ENCODE assay signal across 8 cellular contexts in the genomic region with DNA sequence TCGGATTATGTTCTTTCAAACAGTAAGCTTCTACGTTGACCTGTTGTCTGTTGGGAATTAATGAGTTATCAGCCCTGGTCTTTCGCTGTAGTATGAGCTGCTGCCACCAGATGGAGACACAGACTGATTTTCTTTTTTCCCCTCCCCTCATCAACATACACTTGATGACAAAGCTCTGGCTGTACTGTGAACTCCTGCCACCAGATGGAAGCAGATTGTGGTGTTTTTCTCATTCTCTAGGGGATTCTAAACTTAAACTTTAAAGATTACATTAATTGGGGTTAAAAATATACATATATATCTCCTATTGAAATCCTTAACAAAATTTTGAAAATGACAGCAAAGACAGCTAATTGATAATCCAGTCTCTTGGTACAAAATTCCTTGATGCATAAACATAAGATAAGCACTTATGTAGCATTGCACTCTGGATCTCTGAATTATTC. TPM values are rescaled to one million over a fixed set of nuclear protein-coding genes. Genes with fewer than 3 reads are reported as not detected.
A peak's percentile ranks its signal among the peaks of the same experiment; 100 is the strongest.
DNase-seq lines count a peak whose midpoint lies in the region; ATAC-seq, FAIRE-seq and TF ChIP-seq lines count a peak whose summit lies in the region.

No MANE protein-coding gene starts in this region.

- intact Hi-C loops in mammary epithelial cell (cut with micrococcal nuclease) = loop anchor here (1.0 to 10.0 kb wide), 7 partner anchors 99 to 1631 kb away; no protein-coding TSS in a partner anchor

- no TSS peak for BruUV-seq in mammary epithelial cell (replicated peaks; lab: Mats Ljungman, UMichigan)

- H2AFZ ChIP-seq in mammary epithelial cell (ENCODE audit: low read depth, low read length) (no peak overlapping the region), keratinocyte (ENCODE audit: control insufficient read depth, low read length) (no peak overlapping the region)

- dilution Hi-C loops in mammary epithelial cell (cut with HindIII; ENCODE audit: low sequenced_read_pairs) (loop anchor here (25.0 kb wide), 1 partner anchor 152 kb away; no protein-coding TSS in a partner anchor), keratinocyte (cut with MboI; ENCODE audit: extremely low pct_ligation_motif_present, low sequenced_read_pairs) (no loop called here)

- CTCF ChIA-PET in mammary epithelial cell (lab: Charles Lee; ENCODE audit: low non-redundant PET) = interaction anchor here (0.6 to 1.4 kb wide), 4 partner anchors 75 to 1313 kb away, joined by 3 to 10 read pairs (median 4); a partner anchor contains a TSS

- in situ Hi-C loops in mammary epithelial cell (cut with MboI; ENCODE audit: low sequenced_read_pairs in 2 of 2) = loop anchor here (25.0 kb wide), 2 partner anchors 777 to 1652 kb away; no protein-coding TSS in a partner anchor

- H3K4me2 ChIP-seq in mammary epithelial cell (ENCODE audit: insufficient read depth, low read depth, low read length) = no peak overlapping the region
- H3K4me2 ChIP-seq in keratinocyte (ENCODE audit: control insufficient read depth, extremely low read depth, insufficient read depth, low read depth, low read length) = no peak overlapping the region

- DNase-seq in AML-193 (lab: John Stamatoyannopoulos, UW) = peak; percentile 46 to 50
- DNase-seq in NCI-H2196 (lab: John Stamatoyannopoulos, UW; ENCODE audit: unreplicated experiment) = peak; percentile 52
- peak; percentile 69 for DNase-seq in mammary epithelial cell
- peak; percentile 53 for DNase-seq in keratinocyte (ENCODE audit: low read depth, low spot score)
- DNase-seq in stimulated activated CD4-positive, alpha-beta T cell treated with anti-CD3 and anti-CD28 coated beads, Interleukin-2, amount 100 ng/mL, for 48 hours = peak; percentile 48 to 72

- peak; percentile 63 for ATAC-seq in GM19025 (IDR thresholded peaks at IDR 0.05; ENCODE audit: low read depth, unreplicated experiment)
- peak; percentile 72 for ATAC-seq in HG03139 (IDR thresholded peaks at IDR 0.05; ENCODE audit: unreplicated experiment)

- 8% methylated on average over 3 of the region's 3 CpGs for WGBS in mammary epithelial cell (ENCODE audit: low coverage, missing lambda C conversion rate)

- no peaks in the 10 kb centered on the region for H3K27me3 ChIP-seq in mammary epithelial cell (ENCODE audit: insufficient read depth, low read length)
- no peaks in the 10 kb centered on the region for H3K27me3 ChIP-seq in keratinocyte (ENCODE audit: control insufficient read depth, extremely low read depth, insufficient read depth, low read length)

- no peak overlapping the region for H3K4me3 ChIP-seq in WI38 (ENCODE audit: low read depth, low read length)
- no peak overlapping the region for H3K4me3 ChIP-seq in mammary epithelial cell (replicated peaks in 1 of 3; ENCODE audit: insufficient read depth in 1 of 3, low read depth in 2 of 3, low read length in 3 of 3)
- H3K4me3 ChIP-seq in keratinocyte (ENCODE audit: control insufficient read depth in 2 of 3, extremely low read depth in 1 of 3, insufficient read depth in 2 of 3, low read depth in 1 of 3, low read length in 3 of 3) = no peak overlapping the region

- H3K4me1 ChIP-seq in mammary epithelial cell (ENCODE audit: insufficient read depth, low read length) (peaks cover 4% of the 10 kb centered on the region), keratinocyte (ENCODE audit: control insufficient read depth, extremely low read depth, insufficient read depth, low read length) (no peaks in the 10 kb centered on the region)

- no peaks in the 10 kb centered on the region for H3K9me1 ChIP-seq in keratinocyte (ENCODE audit: control insufficient read depth, extremely low read depth, insufficient read depth, low read length)

- FAIRE-seq in keratinocyte (lab: Jason Lieb, UNC) = peak; percentile 87

- H3K79me2 ChIP-seq in mammary epithelial cell (ENCODE audit: insufficient read depth, low read length) = peaks cover 5% of the 10 kb centered on the region
- no peaks in the 10 kb centered on the region for H3K79me2 ChIP-seq in keratinocyte (ENCODE audit: control insufficient read depth, insufficient read depth, low read length)

- H3K27ac ChIP-seq in mammary epithelial cell (ENCODE audit: insufficient read depth, low read depth, low read length) (no peak overlapping the region), keratinocyte (ENCODE audit: control insufficient read depth, insufficient read depth, low read length) (no peak overlapping the region)

- H3K36me3 ChIP-seq in mammary epithelial cell (ENCODE audit: insufficient read depth, low read length) = peaks cover 12% of the 10 kb centered on the region
- H3K36me3 ChIP-seq in keratinocyte (ENCODE audit: control insufficient read depth in 2 of 2, extremely low read depth in 1 of 2, insufficient read depth in 2 of 2, low read length in 2 of 2) = no peaks in the 10 kb centered on the region

- H3K9ac ChIP-seq in mammary epithelial cell (ENCODE audit: insufficient read depth, low read length) (no peak overlapping the region), keratinocyte (ENCODE audit: control insufficient read depth, extremely low read depth, insufficient read depth, low read length) (no peak overlapping the region)

- H3K9me3 ChIP-seq in mammary epithelial cell (replicated peaks; ENCODE audit: insufficient read depth, low read length) = no peaks in the 10 kb centered on the region
- H3K9me3 ChIP-seq in keratinocyte (ENCODE audit: control insufficient read depth, low read depth, low read length) = no peaks in the 10 kb centered on the region

- no peaks in the 10 kb centered on the region for H4K20me1 ChIP-seq in mammary epithelial cell (ENCODE audit: insufficient read depth, low read length)
- no peaks in the 10 kb centered on the region for H4K20me1 ChIP-seq in keratinocyte (ENCODE audit: control insufficient read depth, extremely low read depth, insufficient read depth, low read length)

- TF ChIP-seq CTCF in WI38 (IDR thresholded peaks at IDR 0.05; ENCODE audit: low read depth, low read length) (peak; percentile 89), mammary epithelial cell (conservative IDR thresholded peaks at IDR 0.05 in 1 of 2, IDR thresholded peaks at IDR 0.05 in 1 of 2; ENCODE audit: extremely low read depth in 1 of 2, insufficient read depth in 1 of 2, low read depth in 1 of 2, low read length in 2 of 2) (peak; percentile 91 to 99), keratinocyte (optimal IDR thresholded peaks at IDR 0.05 in 1 of 3, IDR thresholded peaks at IDR 0.05 in 1 of 3, conservative IDR thresholded peaks at IDR 0.05 in 1 of 3; ENCODE audit: extremely low read depth in 1 of 3, insufficient read depth in 2 of 3, low read length in 3 of 3) (peak; percentile 83 to 97 (median 86))

RNA-seq across cellular contexts. Expression of a gene that starts 44.8 kb away (rescaled TPM):
- 100 to 1,000 TPM in 1 of 2 donors, 10 to 100 TPM in 1; 63.3 to 128 TPM for total RNA-seq in mammary epithelial cell
- polyA plus RNA-seq in mammary epithelial cell (90.7 TPM), keratinocyte (59.1 to 142 TPM (median 127 TPM) in 3 replicates)
- polyA minus RNA-seq in mammary epithelial cell (62.2 TPM), keratinocyte (31.1 to 65.7 TPM (median 38.3 TPM) in 3 replicates)
- 209 TPM for polyA plus RNA-seq in keratinocyte (2011; ENCODE audit: low read depth)
- 100 and 144 TPM in 2 replicates for polyA plus RNA-seq in keratinocyte (2011; cell fraction: cytosol; rRNA removed)
- 33.2 and 48.1 TPM in 2 replicates for polyA plus RNA-seq in keratinocyte (2011; cell fraction: nucleus; rRNA removed)
- 76.6 and 160 TPM in 2 replicates for polyA plus RNA-seq in keratinocyte (2012; ENCODE audit: low replicate concordance)
- polyA minus RNA-seq in keratinocyte (2011; cell fraction: cytosol; rRNA and poly(A)+ RNA removed) = 119 TPM
- 15.2 and 25.1 TPM in 2 replicates for polyA minus RNA-seq in keratinocyte (2011; cell fraction: nucleus; rRNA and poly(A)+ RNA removed)

RNA-seq across cellular contexts. Expression of a gene that starts 46.8 kb away (rescaled TPM):
- 1 to 10 TPM in 1 of 2 donors, under 1 TPM in 1; 0.83 to 2.0 TPM for total RNA-seq in mammary epithelial cell
- polyA plus RNA-seq in mammary epithelial cell (1.2 TPM), keratinocyte (0.45 to 0.80 TPM (median 0.79 TPM) in 3 replicates)
- polyA minus RNA-seq in mammary epithelial cell (2.3 TPM), keratinocyte (0.03 to 1.0 TPM (median 0.63 TPM) in 3 replicates)
- polyA plus RNA-seq in keratinocyte (2011; ENCODE audit: low read depth) = 0.39 TPM
- 0.45 and 0.92 TPM in 2 replicates for polyA plus RNA-seq in keratinocyte (2011; cell fraction: cytosol; rRNA removed)
- polyA plus RNA-seq in keratinocyte (2011; cell fraction: nucleus; rRNA removed) = 0.27 and 0.53 TPM in 2 replicates
- 0.45 and 0.52 TPM in 2 replicates for polyA plus RNA-seq in keratinocyte (2012; ENCODE audit: low replicate concordance)
- 0.38 TPM for polyA minus RNA-seq in keratinocyte (2011; cell fraction: cytosol; rRNA and poly(A)+ RNA removed)
- 0.32 and 0.85 TPM in 2 replicates for polyA minus RNA-seq in keratinocyte (2011; cell fraction: nucleus; rRNA and poly(A)+ RNA removed)
